Comparison of ENCODE assay signal across 2 cellular contexts in the genomic region with DNA sequence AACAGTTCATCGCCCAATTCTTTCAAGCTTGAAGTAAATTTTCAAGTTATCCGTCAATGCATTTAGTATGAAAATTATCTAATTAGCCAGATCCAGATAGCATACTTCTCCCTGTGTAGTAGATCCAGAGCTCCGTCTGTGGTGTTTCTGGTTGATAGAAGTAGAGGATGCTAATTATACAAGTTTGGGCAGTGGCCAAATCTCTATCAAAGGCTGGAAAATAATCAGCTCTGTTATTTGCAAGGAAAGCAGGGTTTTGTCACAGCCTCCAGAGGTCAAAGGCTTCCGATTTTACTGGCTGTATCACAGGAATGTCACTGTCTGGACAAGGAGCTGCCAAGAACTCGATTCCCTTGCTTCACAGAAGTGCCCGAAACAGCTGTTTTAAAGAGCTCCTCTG.
TF ChIP-seq lines count a peak whose summit lies in the region.

No MANE protein-coding gene starts in this region.

TF ChIP-seq in SK-N-SH, 30 proteins besides CTCF, POLR2A, EP300 and RAD21 (continued from another document):
- TF ChIP-seq, protein P1, sequence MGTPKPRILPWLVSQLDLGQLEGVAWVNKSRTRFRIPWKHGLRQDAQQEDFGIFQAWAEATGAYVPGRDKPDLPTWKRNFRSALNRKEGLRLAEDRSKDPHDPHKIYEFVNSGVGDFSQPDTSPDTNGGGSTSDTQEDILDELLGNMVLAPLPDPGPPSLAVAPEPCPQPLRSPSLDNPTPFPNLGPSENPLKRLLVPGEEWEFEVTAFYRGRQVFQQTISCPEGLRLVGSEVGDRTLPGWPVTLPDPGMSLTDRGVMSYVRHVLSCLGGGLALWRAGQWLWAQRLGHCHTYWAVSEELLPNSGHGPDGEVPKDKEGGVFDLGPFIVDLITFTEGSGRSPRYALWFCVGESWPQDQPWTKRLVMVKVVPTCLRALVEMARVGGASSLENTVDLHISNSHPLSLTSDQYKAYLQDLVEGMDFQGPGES (IDR thresholded peaks at IDR 0.05; ENCODE audit: low read depth, low read length) = no peak
- TF ChIP-seq GATA2 (CRISPR knock-in tag; IDR thresholded peaks at IDR 0.05) (peak; percentile 70), SMC3 (IDR thresholded peaks at IDR 0.05; ENCODE audit: low read depth, low read length) (no peak), RCOR1 (IDR thresholded peaks at IDR 0.05; ENCODE audit: low read length) (peak; percentile 95), FOXM1 (IDR thresholded peaks at IDR 0.05; ENCODE audit: low read depth) (no peak), NRF1 (IDR thresholded peaks at IDR 0.05; ENCODE audit: low read depth, low read length) (no peak), NFIC (IDR thresholded peaks at IDR 0.05; ENCODE audit: borderline replicate concordance) (no peak), FOXJ3 (CRISPR knock-in tag; IDR thresholded peaks at IDR 0.05) (peak; percentile 84)
- TF ChIP-seq, protein P2, sequence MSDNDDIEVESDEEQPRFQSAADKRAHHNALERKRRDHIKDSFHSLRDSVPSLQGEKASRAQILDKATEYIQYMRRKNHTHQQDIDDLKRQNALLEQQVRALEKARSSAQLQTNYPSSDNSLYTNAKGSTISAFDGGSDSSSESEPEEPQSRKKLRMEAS (IDR thresholded peaks at IDR 0.05; ENCODE audit: low read depth) = no peak

TF ChIP-seq in SK-N-SH treated with all-trans-retinoic acid at 6 μM for 48 hours, 23 proteins besides CTCF, POLR2A, EP300 and RAD21 (continued from another document):
- TF ChIP-seq, protein P3, sequence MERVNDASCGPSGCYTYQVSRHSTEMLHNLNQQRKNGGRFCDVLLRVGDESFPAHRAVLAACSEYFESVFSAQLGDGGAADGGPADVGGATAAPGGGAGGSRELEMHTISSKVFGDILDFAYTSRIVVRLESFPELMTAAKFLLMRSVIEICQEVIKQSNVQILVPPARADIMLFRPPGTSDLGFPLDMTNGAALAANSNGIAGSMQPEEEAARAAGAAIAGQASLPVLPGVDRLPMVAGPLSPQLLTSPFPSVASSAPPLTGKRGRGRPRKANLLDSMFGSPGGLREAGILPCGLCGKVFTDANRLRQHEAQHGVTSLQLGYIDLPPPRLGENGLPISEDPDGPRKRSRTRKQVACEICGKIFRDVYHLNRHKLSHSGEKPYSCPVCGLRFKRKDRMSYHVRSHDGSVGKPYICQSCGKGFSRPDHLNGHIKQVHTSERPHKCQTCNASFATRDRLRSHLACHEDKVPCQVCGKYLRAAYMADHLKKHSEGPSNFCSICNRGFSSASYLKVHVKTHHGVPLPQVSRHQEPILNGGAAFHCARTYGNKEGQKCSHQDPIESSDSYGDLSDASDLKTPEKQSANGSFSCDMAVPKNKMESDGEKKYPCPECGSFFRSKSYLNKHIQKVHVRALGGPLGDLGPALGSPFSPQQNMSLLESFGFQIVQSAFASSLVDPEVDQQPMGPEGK (CRISPR knock-in tag; IDR thresholded peaks at IDR 0.05; ENCODE audit: borderline replicate concordance) = no peak
- TF ChIP-seq SNAI2 (CRISPR knock-in tag; IDR thresholded peaks at IDR 0.05) (no peak; the same call in 1 of the 2 replicates), CSDC2 (CRISPR knock-in tag; IDR thresholded peaks at IDR 0.05) (no peak), PPARA (CRISPR knock-in tag; IDR thresholded peaks at IDR 0.05; ENCODE audit: borderline replicate concordance) (no peak), ISL1 (CRISPR knock-in tag; IDR thresholded peaks at IDR 0.05) (no peak)
